9 cellular contexts compared by ENCODE assay signal in genomic region chr12:46160081-46160980, GRCh38.
DNase-seq lines count a peak whose midpoint lies in the region; ATAC-seq and TF ChIP-seq lines count a peak whose summit lies in the region.
"Had no signal": no experiment of that assay in that cellular context is flagged by ENCODE, and none has a peak within 500 bp of the region (broad histone marks: within the 10 kb centered on the region; RNA-seq: fewer than 3 reads in every experiment).

No MANE protein-coding gene starts in this region.

- intact Hi-C loops in Right ventricle myocardium inferior (cut with DNase I), result no loop called here
- intact Hi-C loops in ascending aorta (cut with DNase I), result no loop called here
- intact Hi-C loops in vagina (cut with DNase I), result no loop called here

- H3K4me1 ChIP-seq in right atrium auricular region (peaks cover 0 to 9% of the 10 kb centered on the region in 2 donors), ascending aorta (peaks cover 3 to 16% of the 10 kb centered on the region in 2 donors), vagina (peaks cover 35% of the 10 kb centered on the region), neuronal stem cell (ENCODE audit: control insufficient read depth in 2 of 2, insufficient read depth in 1 of 2, low read depth in 1 of 2, low read length in 2 of 2) (peaks cover 0 to 1% of the 10 kb centered on the region in 2 donors)
- H3K4me1 ChIP-seq: BLaER1 treated with 17β-estradiol and CSF1 and Interleukin-3, amounts not matched to agents 10 nM and 100 nM had no signal

- no peak overlapping the region for H3K14ac ChIP-seq in neuronal stem cell (ENCODE audit: low read length)

- no peak overlapping the region for H3K4me2 ChIP-seq in neuronal stem cell (ENCODE audit: insufficient read depth, low read length, poor library complexity, severe bottlenecking)
- H3K4me2 ChIP-seq: BLaER1 treated with 17β-estradiol and CSF1 and Interleukin-3, amounts not matched to agents 10 nM and 100 nM had no signal

- no peak overlapping the region for H2BK5ac ChIP-seq in neuronal stem cell (ENCODE audit: low read length)

- peaks cover 18% of the 10 kb centered on the region for H3K4me1 Mint-ChIP-seq in stimulated activated naive CD8-positive, alpha-beta T cell treated with anti-CD3 and anti-CD28 coated beads, Interleukin-15, amount 100 ng/mL, for 72 hours

- no peak overlapping the region for H3K4me3 Mint-ChIP-seq in stimulated activated naive CD8-positive, alpha-beta T cell treated with anti-CD3 and anti-CD28 coated beads, Interleukin-15, amount 100 ng/mL, for 72 hours

- no peak overlapping the region for H3K23ac ChIP-seq in neuronal stem cell (ENCODE audit: low read depth, low read length, poor library complexity)

- H4K8ac ChIP-seq in neuronal stem cell (ENCODE audit: low read depth, low read length), result no peak overlapping the region

- no peak overlapping the region for H3K4ac ChIP-seq in neuronal stem cell (ENCODE audit: low read length)

- no peak overlapping the region for H2BK12ac ChIP-seq in neuronal stem cell (ENCODE audit: low read length)

- peak; percentile 85 for ATAC-seq in Right ventricle myocardium inferior
- ATAC-seq in stimulated activated naive CD8-positive, alpha-beta T cell treated with anti-CD3 and anti-CD28 coated beads, Interleukin-15, amount 100 ng/mL, for 72 hours, result no peak

- no peak overlapping the region for H3K9ac ChIP-seq in neuronal stem cell (ENCODE audit: low read depth, low read length, poor library complexity)
- H3K9ac ChIP-seq: BLaER1 treated with 17β-estradiol and CSF1 and Interleukin-3, amounts not matched to agents 10 nM and 100 nM had no signal

- H3K9me3 ChIP-seq in right atrium auricular region (peaks cover 0 to 12% of the 10 kb centered on the region in 2 donors), ascending aorta (peaks cover 0 to 6% of the 10 kb centered on the region in 2 donors), vagina (no peaks in the 10 kb centered on the region), neuronal stem cell (replicated peaks in 1 of 2; ENCODE audit: control insufficient read depth in 2 of 2, insufficient read depth in 1 of 2, low read depth in 1 of 2, low read length in 2 of 2) (no peaks in the 10 kb centered on the region)

- no peak for TF ChIP-seq CTCF in right atrium auricular region (IDR thresholded peaks at IDR 0.05)
- no peak for TF ChIP-seq CTCF in ascending aorta (IDR thresholded peaks at IDR 0.05)
- TF ChIP-seq CTCF in vagina (IDR thresholded peaks at IDR 0.05), result no peak

- no peaks in the 10 kb centered on the region for H3K27me3 Mint-ChIP-seq in stimulated activated naive CD8-positive, alpha-beta T cell treated with anti-CD3 and anti-CD28 coated beads, Interleukin-15, amount 100 ng/mL, for 72 hours

- TF ChIP-seq POLR2A in vagina (IDR thresholded peaks at IDR 0.05), result no peak

- no peak overlapping the region for H2BK15ac ChIP-seq in neuronal stem cell (ENCODE audit: low read length)

- no peak overlapping the region for H4K91ac ChIP-seq in neuronal stem cell (ENCODE audit: low read depth, low read length, poor library complexity)

- no peak overlapping the region for H2BK120ac ChIP-seq in neuronal stem cell (ENCODE audit: low read depth, low read length)

- peaks cover 12 to 15% of the 10 kb centered on the region in 2 donors for H3K9me3 Mint-ChIP-seq in stimulated activated naive CD8-positive, alpha-beta T cell treated with anti-CD3 and anti-CD28 coated beads, Interleukin-15, amount 100 ng/mL, for 72 hours

- H3K4me3 ChIP-seq in right atrium auricular region, result no peak overlapping the region
- peak overlapping the region in 1 of 2 donors; percentile 7 for H3K4me3 ChIP-seq in ascending aorta
- no peak overlapping the region for H3K4me3 ChIP-seq in vagina
- no peak overlapping the region for H3K4me3 ChIP-seq in neuronal stem cell (ENCODE audit: low read length in 2 of 2)
- H3K4me3 ChIP-seq: BLaER1 treated with 17β-estradiol and CSF1 and Interleukin-3, amounts not matched to agents 10 nM and 100 nM had no signal

- no peaks in the 10 kb centered on the region for H3K27me3 ChIP-seq in right atrium auricular region
- no peaks in the 10 kb centered on the region for H3K27me3 ChIP-seq in ascending aorta
- H3K27me3 ChIP-seq in vagina, result no peaks in the 10 kb centered on the region
- peaks cover 0 to 4% (median 0%) of the 10 kb centered on the region in 3 experiments for H3K27me3 ChIP-seq in neuronal stem cell (ENCODE audit: control insufficient read depth in 3 of 3, insufficient read depth in 3 of 3, low read depth in 1 of 3, low read length in 3 of 3)
- H3K27me3 ChIP-seq: BLaER1 treated with 17β-estradiol and CSF1 and Interleukin-3, amounts not matched to agents 10 nM and 100 nM had no signal

- no CpG with 5 or more reads among the region's 10 CpGs for WGBS in neuronal stem cell (ENCODE audit: extremely low coverage in 2 of 2, insufficient read length in 2 of 2, insufficient replicate concordance in 1 of 2), 2 donors

- no peak overlapping the region for H3K18ac ChIP-seq in neuronal stem cell (ENCODE audit: low read length)

- H3K36me3 ChIP-seq in right atrium auricular region (no peaks in the 10 kb centered on the region), ascending aorta (no peaks in the 10 kb centered on the region), vagina (no peaks in the 10 kb centered on the region), neuronal stem cell (replicated peaks in 1 of 2; ENCODE audit: control insufficient read depth in 2 of 2, insufficient read depth in 2 of 2, low read length in 2 of 2) (no peaks in the 10 kb centered on the region)
- H3K36me3 ChIP-seq: BLaER1 treated with 17β-estradiol and CSF1 and Interleukin-3, amounts not matched to agents 10 nM and 100 nM had no signal

- no peaks in the 10 kb centered on the region for H3K79me1 ChIP-seq in neuronal stem cell (ENCODE audit: low read depth, low read length)

- H3K27ac ChIP-seq in right atrium auricular region (peak overlapping the region in 1 of 2 donors; percentile 17), ascending aorta (peak overlapping the region; percentile 41 to 59), vagina (peak overlapping the region; percentile 4), neuronal stem cell (replicated peaks; ENCODE audit: low read length) (no peak overlapping the region)
- H3K27ac ChIP-seq: BLaER1 treated with 17β-estradiol and CSF1 and Interleukin-3, amounts not matched to agents 10 nM and 100 nM had no signal

- no peak overlapping the region for H3K27ac Mint-ChIP-seq in stimulated activated naive CD8-positive, alpha-beta T cell treated with anti-CD3 and anti-CD28 coated beads, Interleukin-15, amount 100 ng/mL, for 72 hours

- H2AK5ac ChIP-seq in neuronal stem cell (ENCODE audit: low read depth, low read length), result no peak overlapping the region

- DNase-seq in Right ventricle myocardium inferior (ENCODE audit: missing footprints) (no peak), right atrium auricular region (ENCODE audit: low spot score) (no peak), ascending aorta (ENCODE audit: low spot score in 2 of 2) (peak in 1 of 2 donors; percentile 70), left kidney (ENCODE audit: low read depth, low spot score) (peak; percentile 76), vagina (ENCODE audit: extremely low spot score in 2 of 2) (no peak), globus pallidus (ENCODE audit: low spot score) (no peak), neuronal stem cell (ENCODE audit: low spot score) (no peak)
- DNase-seq in stimulated activated naive CD8-positive, alpha-beta T cell treated with anti-CD3 and anti-CD28 coated beads, Interleukin-15, amount 100 ng/mL, for 72 hours, result no peak

- H2AFZ ChIP-seq in neuronal stem cell (ENCODE audit: low read length), result no peak overlapping the region
